ENCODE assay signal across 24 cellular contexts in the genomic region with DNA sequence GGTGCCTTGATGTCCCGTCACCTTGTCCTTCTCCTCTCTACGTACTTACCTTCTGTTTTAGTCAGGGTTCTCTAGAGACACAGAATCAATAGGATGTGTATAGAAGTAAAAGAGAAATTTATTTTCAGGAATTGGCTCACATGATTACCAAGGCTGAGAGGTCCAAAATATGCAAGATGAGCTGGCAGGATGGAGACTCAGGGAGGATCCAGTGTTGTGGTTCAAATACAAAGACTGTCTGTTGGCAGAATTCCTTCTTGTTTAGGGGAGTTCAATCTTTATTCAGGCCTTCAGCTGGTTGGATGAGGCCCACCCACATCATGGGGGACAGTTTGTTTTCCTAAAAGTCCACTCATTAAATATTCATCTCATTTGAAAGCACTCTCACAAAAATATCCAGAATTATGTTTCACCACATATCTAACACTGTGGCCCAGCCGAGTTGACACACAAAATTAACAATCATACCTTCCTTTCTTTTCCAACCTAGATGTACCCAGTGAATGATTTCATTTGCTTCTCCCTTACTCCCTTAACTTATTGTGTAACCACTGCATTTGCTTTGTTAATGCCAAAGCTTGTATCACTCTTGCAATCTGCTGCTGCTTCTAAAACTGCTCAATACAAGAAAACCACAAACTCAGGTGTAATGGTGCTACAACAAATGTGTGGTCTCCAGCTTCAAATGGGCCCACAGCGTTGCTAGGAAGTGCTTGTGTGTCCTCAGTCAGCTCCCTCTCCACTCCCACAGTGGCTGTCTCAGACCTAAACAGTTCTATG.
DNase-seq lines count a peak whose midpoint lies in the region; ATAC-seq, FAIRE-seq and TF ChIP-seq lines count a peak whose summit lies in the region.
"Had no signal": no experiment of that assay in that cellular context is flagged by ENCODE, and none has a peak within 500 bp of the region (broad histone marks: within the 10 kb centered on the region; RNA-seq: fewer than 3 reads in every experiment).

No MANE protein-coding gene starts in this region.

- H3K27ac Mint-ChIP-seq in activated naive CD8-positive, alpha-beta T cell treated with anti-CD3 and anti-CD28 coated beads, Interleukin-2, amount 50 U/mL, for 24 hours, result no peak overlapping the region
- H3K27ac Mint-ChIP-seq: immature natural killer cell, natural killer cell had no signal

- FAIRE-seq in HepG2 (lab: Jason Lieb, UNC), result peak; percentile 34
- no peak for FAIRE-seq in GM12891 (lab: Jason Lieb, UNC)

- H3K9ac ChIP-seq in HepG2 (ENCODE audit: insufficient read depth, low read depth, low read length), result no peak overlapping the region

- POLR2A ChIA-PET in HepG2 (lab: Yijun Ruan, JAX), result no interaction called here

- H3K9me2 ChIP-seq in hepatocyte (replicated peaks; ENCODE audit: insufficient read depth), result no peaks in the 10 kb centered on the region

- H3K79me2 ChIP-seq in HepG2 (ENCODE audit: insufficient read depth, low read length) (no peaks in the 10 kb centered on the region), hepatocyte (no peaks in the 10 kb centered on the region)

- no peak overlapping the region for H3K4me2 ChIP-seq in HepG2 (ENCODE audit: low read depth, low read length)
- H3K4me2 ChIP-seq in hepatocyte, result no peak overlapping the region

- no peaks in the 10 kb centered on the region for H4K20me1 ChIP-seq in HepG2 (ENCODE audit: insufficient read depth, low read length)
- H4K20me1 ChIP-seq in hepatocyte (ENCODE audit: insufficient read depth, poor library complexity, severe bottlenecking), result no peaks in the 10 kb centered on the region

- H3K4me1 Mint-ChIP-seq in activated naive CD8-positive, alpha-beta T cell treated with anti-CD3 and anti-CD28 coated beads, Interleukin-2, amount 50 U/mL, for 24 hours, result no peaks in the 10 kb centered on the region
- H3K4me1 Mint-ChIP-seq: immature natural killer cell, natural killer cell had no signal

- H3K27me3 ChIP-seq in HepG2 (ENCODE audit: control insufficient read depth in 1 of 2, insufficient read depth in 2 of 2, low read length in 2 of 2), result no peaks in the 10 kb centered on the region
- H3K27me3 ChIP-seq in right lobe of liver, result no peaks in the 10 kb centered on the region
- no peaks in the 10 kb centered on the region for H3K27me3 ChIP-seq in hepatocyte
- no peaks in the 10 kb centered on the region for H3K27me3 ChIP-seq in body of pancreas
- H3K27me3 ChIP-seq in aorta (ENCODE audit: control insufficient read depth in 1 of 2, insufficient read depth in 2 of 2, low read length in 1 of 2), result no peaks in the 10 kb centered on the region
- H3K27me3 ChIP-seq: ascending aorta had no signal

- H3K4me3 Mint-ChIP-seq in activated naive CD8-positive, alpha-beta T cell treated with anti-CD3 and anti-CD28 coated beads, Interleukin-2, amount 50 U/mL, for 24 hours, result no peak overlapping the region
- H3K4me3 Mint-ChIP-seq: CD4-positive, CD25-positive, alpha-beta regulatory T cell; immature natural killer cell; natural killer cell had no signal

- H3K9me3 ChIP-seq in HepG2 (ENCODE audit: low read length) (no peaks in the 10 kb centered on the region), right lobe of liver (no peaks in the 10 kb centered on the region), hepatocyte (ENCODE audit: low read depth) (no peaks in the 10 kb centered on the region), body of pancreas (no peaks in the 10 kb centered on the region), aorta (ENCODE audit: control insufficient read depth, low read length) (no peaks in the 10 kb centered on the region)
- H3K9me3 ChIP-seq: ascending aorta, psoas muscle, thoracic aorta had no signal

- H3K4me3 ChIP-seq in HepG2 (replicated peaks in 1 of 3; ENCODE audit: insufficient read depth in 1 of 3, low read depth in 2 of 3, low read length in 3 of 3) (no peak overlapping the region), right lobe of liver (no peak overlapping the region), hepatocyte (no peak overlapping the region), body of pancreas (no peak overlapping the region), aorta (ENCODE audit: low read length in 2 of 2) (no peak overlapping the region)
- H3K4me3 ChIP-seq: ascending aorta, psoas muscle, thoracic aorta had no signal

- no peak for TF ChIP-seq EP300 in HepG2 (IDR thresholded peaks at IDR 0.05; ENCODE audit: low read depth in 2 of 2, low read length in 2 of 2)
- no peak for TF ChIP-seq EP300 in HepG2 (CRISPR knock-in tag; IDR thresholded peaks at IDR 0.05; ENCODE audit: borderline replicate concordance)

- H3K27ac ChIP-seq in HepG2 (ENCODE audit: extremely low read length, insufficient read depth, low read length) (no peak overlapping the region), right lobe of liver (no peak overlapping the region), hepatocyte (peak overlapping the region; percentile 32), body of pancreas (no peak overlapping the region), aorta (ENCODE audit: low read depth in 1 of 2, low read length in 2 of 2) (no peak overlapping the region)
- H3K27ac ChIP-seq: ascending aorta, psoas muscle, thoracic aorta had no signal

- TF ChIP-seq POLR2A in HepG2 (IDR thresholded peaks at IDR 0.05; ENCODE audit: insufficient read depth in 1 of 2, low read depth in 2 of 2, low read length in 2 of 2) (no peak), right lobe of liver (IDR thresholded peaks at IDR 0.05) (no peak), GM12891 (IDR thresholded peaks at IDR 0.05; ENCODE audit: low read depth, low read length) (no peak), body of pancreas (IDR thresholded peaks at IDR 0.05) (no peak)

- no peaks in the 10 kb centered on the region for H3K9me3 Mint-ChIP-seq in activated naive CD8-positive, alpha-beta T cell treated with anti-CD3 and anti-CD28 coated beads, Interleukin-2, amount 50 U/mL, for 24 hours

- TF ChIP-seq CTCF in HepG2 (CRISPR knock-in tag; IDR thresholded peaks at IDR 0.05) (no peak), right lobe of liver (IDR thresholded peaks at IDR 0.05) (no peak), hepatocyte (IDR thresholded peaks at IDR 0.05; ENCODE audit: poor library complexity) (no peak), body of pancreas (IDR thresholded peaks at IDR 0.05) (no peak)

- H2AFZ ChIP-seq in HepG2 (ENCODE audit: low read length), result no peak overlapping the region
- H2AFZ ChIP-seq in hepatocyte, result no peak overlapping the region

- no TSS peak for BruUV-seq in HepG2 (replicated peaks; lab: Mats Ljungman, UMichigan)

- ATAC-seq in HepG2, result 0 out of 3 replicates have a peak, but pooled peaks have one; percentile 13
- no peak for ATAC-seq in right lobe of liver
- ATAC-seq in activated naive CD8-positive, alpha-beta T cell treated with anti-CD3 and anti-CD28 coated beads, Interleukin-2, amount 50 U/mL, for 24 hours, result no peak
- no peak for ATAC-seq in body of pancreas
- no peak for ATAC-seq in aorta (ENCODE audit: low FRiP score)
- ATAC-seq: natural killer cell, Panc1 had no signal

- TF ChIP-seq RAD21 in HepG2 (CRISPR knock-in tag; IDR thresholded peaks at IDR 0.05), result no peak

- H3K4me1 ChIP-seq in HepG2 (ENCODE audit: insufficient read depth, low read length) (peaks cover 10% of the 10 kb centered on the region; the same call in 1 of the 2 replicates), right lobe of liver (no peaks in the 10 kb centered on the region), hepatocyte (ENCODE audit: insufficient read depth) (no peaks in the 10 kb centered on the region), body of pancreas (no peaks in the 10 kb centered on the region), aorta (ENCODE audit: control insufficient read depth in 1 of 2, insufficient read depth in 2 of 2, low read length in 2 of 2) (no peaks in the 10 kb centered on the region)
- H3K4me1 ChIP-seq: ascending aorta, psoas muscle had no signal

- CTCF ChIA-PET in HepG2 (lab: Yijun Ruan, JAX; ENCODE audit: low intra/inter-chr PET ratio, low total read pairs), result no interaction called here

- 35% methylated on average over 4 of the region's 4 CpGs for WGBS in HepG2 (ENCODE audit: low lambda C conversion rate)
- WGBS in right lobe of liver (ENCODE audit: insufficient coverage, low coverage, low lambda C conversion rate, missing lambda C conversion rate), result 98% methylated on average over 4 of the region's 4 CpGs
- 92% methylated on average over 4 of the region's 4 CpGs for WGBS in hepatocyte (ENCODE audit: low lambda C conversion rate, missing lambda C conversion rate)
- 82 to 84% methylated on average over 4 of the region's 4 CpGs for WGBS in body of pancreas, 2 donors
- WGBS in aorta, 2 donors, result 89 to 96% methylated on average over 4 of the region's 4 CpGs

- no peaks in the 10 kb centered on the region for H3K36me3 Mint-ChIP-seq in activated naive CD8-positive, alpha-beta T cell treated with anti-CD3 and anti-CD28 coated beads, Interleukin-2, amount 50 U/mL, for 24 hours (ENCODE audit: low read depth)
- H3K36me3 Mint-ChIP-seq: CD4-positive, CD25-positive, alpha-beta regulatory T cell; immature natural killer cell; natural killer cell had no signal

- in situ Hi-C loops in HepG2 (cut with HindIII; ENCODE audit: extremely low pct_ligation_motif_present, low pct_unique_long_range_greater_than_20kb), result no loop called here

- intact Hi-C loops in HepG2 (cut with micrococcal nuclease; ENCODE audit: unreplicated experiment), result no loop called here
- intact Hi-C loops in right lobe of liver (cut with DNase I), result no loop called here
- intact Hi-C loops in body of pancreas (cut with DNase I), result no loop called here
- intact Hi-C loops in aorta (cut with DNase I), result no loop called here

- H3K27me3 Mint-ChIP-seq in activated naive CD8-positive, alpha-beta T cell treated with anti-CD3 and anti-CD28 coated beads, Interleukin-2, amount 50 U/mL, for 24 hours, result peaks cover 3% of the 10 kb centered on the region

- DNase-seq in HepG2 (ENCODE audit: low spot score), result no peak
- DNase-seq in right lobe of liver, result no peak
- peak; percentile 71 for DNase-seq in amniotic epithelial cell (ENCODE audit: low read depth)
- no peak for DNase-seq in hepatocyte (ENCODE audit: low spot score)
- no peak for DNase-seq in GM12891 (ENCODE audit: insufficient read length, low spot score)
- no peak for DNase-seq in activated naive CD8-positive, alpha-beta T cell treated with anti-CD3 and anti-CD28 coated beads, Interleukin-2, amount 50 U/mL, for 24 hours
- no peak for DNase-seq in body of pancreas
- DNase-seq in aorta, result no peak
- DNase-seq: 8988T; activated CD4-positive, alpha-beta T cell treated with anti-CD3 and anti-CD28 coated beads, Interleukin-2, amount 50 U/mL, for 1 hour; activated gamma-delta T cell treated with Interleukin-2 at 50 U/mL for 16 hours; CD4-positive, CD25-positive, alpha-beta regulatory T cell; dermis blood vessel endothelial cell; erythroblast; head of caudate nucleus; immature natural killer cell; natural killer cell; NCI-H1436; NCI-H2171 treated with DMSO at 0.1 percent for 48 hours; psoas muscle; stimulated activated CD4-positive, alpha-beta T cell treated with anti-CD3 and anti-CD28 coated beads, Interleukin-12 subunit alpha, Interleukin-12 subunit beta, amount 100 ng/mL, for 4 hours had no signal

- H3K36me3 ChIP-seq in HepG2 (replicated peaks in 1 of 2; ENCODE audit: control insufficient read depth in 1 of 2, insufficient read depth in 2 of 2, low read length in 2 of 2), result no peaks in the 10 kb centered on the region
- no peaks in the 10 kb centered on the region for H3K36me3 ChIP-seq in right lobe of liver
- no peaks in the 10 kb centered on the region for H3K36me3 ChIP-seq in hepatocyte (replicated peaks; ENCODE audit: insufficient read depth, low read depth)
- H3K36me3 ChIP-seq in body of pancreas (replicated peaks in 1 of 2; ENCODE audit: insufficient read depth in 1 of 2, low read depth in 2 of 2), result no peaks in the 10 kb centered on the region
- no peaks in the 10 kb centered on the region for H3K36me3 ChIP-seq in aorta (ENCODE audit: control insufficient read depth in 1 of 2, insufficient read depth in 2 of 2, low read length in 1 of 2)
- H3K36me3 ChIP-seq: ascending aorta, thoracic aorta had no signal
